ENCODE assay signal across 10 cellular contexts in genomic region chr9:27379311-27380236, GRCh38.
DNase-seq lines count a peak whose midpoint lies in the region; ATAC-seq, FAIRE-seq and TF ChIP-seq lines count a peak whose summit lies in the region.
"Had no signal": no experiment of that assay in that cellular context is flagged by ENCODE, and none has a peak within 500 bp of the region (broad histone marks: within the 10 kb centered on the region; RNA-seq: fewer than 3 reads in every experiment).

No MANE protein-coding gene starts in this region.

- H3F3A ChIP-seq in MM.1S (ENCODE audit: insufficient read depth, low read length), result peaks cover 19% of the 10 kb centered on the region

- peak overlapping the region; percentile 52 to 54; a peak in 4 of 6 replicates for H3K27ac ChIP-seq in A549
- no peak overlapping the region for H3K27ac ChIP-seq in suprapubic skin
- H3K27ac ChIP-seq in MM.1S (ENCODE audit: low read length), result no peak overlapping the region

- WGBS in A549 (ENCODE audit: missing lambda C conversion rate), result 10% methylated on average over 8 of the region's 8 CpGs
- 76% methylated on average over 8 of the region's 8 CpGs for WGBS in suprapubic skin

- H3K36me3 ChIP-seq in suprapubic skin, result no peaks in the 10 kb centered on the region
- no peaks in the 10 kb centered on the region for H3K36me3 ChIP-seq in MM.1S (replicated peaks; ENCODE audit: insufficient read depth, low read length)
- H3K36me3 ChIP-seq: spleen had no signal

- POLR2A ChIA-PET in A549 (lab: Yijun Ruan, JAX), result no interaction called here

- H3K79me2 ChIP-seq in MM.1S (ENCODE audit: low read length), result no peaks in the 10 kb centered on the region

- no peaks in the 10 kb centered on the region for H4K20me1 ChIP-seq in MM.1S (ENCODE audit: insufficient read depth, low read length)

- peak overlapping the region; percentile 44 for H3K4me2 ChIP-seq in A549
- H3K4me2 ChIP-seq in MM.1S (ENCODE audit: low read depth, low read length), result no peak overlapping the region

- peak; percentile 7 to 10 for DNase-seq in A549 (ENCODE audit: low read depth in 1 of 2, low spot score in 1 of 2)
- DNase-seq in GM19238 (ENCODE audit: insufficient read length, low spot score), result peak; percentile 17
- no peak for DNase-seq in ecto neural progenitor cell (ENCODE audit: low spot score)
- no peak for DNase-seq in suprapubic skin (ENCODE audit: low spot score in 2 of 2)
- no peak for DNase-seq in MM.1S
- no peak for DNase-seq in Ammon's horn (ENCODE audit: low spot score)
- DNase-seq: NCI-H1436, spleen had no signal

- no peak overlapping the region for H3K4me3 ChIP-seq in A549
- H3K4me3 ChIP-seq in suprapubic skin, result no peak overlapping the region
- no peak overlapping the region for H3K4me3 ChIP-seq in MM.1S (ENCODE audit: low read length)
- H3K4me3 ChIP-seq: spleen had no signal

- ATAC-seq in A549 (peak in 1 of 2 experiments; percentile 32; a peak in 2 of 6 replicates), HG03378 (IDR thresholded peaks at IDR 0.05; ENCODE audit: unreplicated experiment) (peak; percentile 32)

- TF ChIP-seq EP300 in A549 (IDR thresholded peaks at IDR 0.05) (no peak), suprapubic skin (IDR thresholded peaks at IDR 0.05) (no peak)

- no peak overlapping the region for H3K9ac ChIP-seq in MM.1S (ENCODE audit: low read length)

- TF ChIP-seq POLR2A in A549 (IDR thresholded peaks at IDR 0.05; ENCODE audit: low read length) (no peak), suprapubic skin (IDR thresholded peaks at IDR 0.05) (no peak)

- CTCF ChIA-PET in A549 (lab: Yijun Ruan, JAX), result interaction anchor here (1.1 to 1.6 kb wide), 3 partner anchors 10 to 150 kb away, joined by 3 read pairs; partner anchors contain the start of gene MOB3B

- H3K9me3 ChIP-seq in A549, result no peaks in the 10 kb centered on the region
- H3K9me3 ChIP-seq in suprapubic skin, result no peaks in the 10 kb centered on the region
- no peaks in the 10 kb centered on the region for H3K9me3 ChIP-seq in MM.1S (replicated peaks; ENCODE audit: insufficient read depth, low read length)
- H3K9me3 ChIP-seq: spleen had no signal

- H3K9me2 ChIP-seq in MM.1S (replicated peaks; ENCODE audit: insufficient read depth, low read length), result no peaks in the 10 kb centered on the region

- H3K27me3 ChIP-seq in suprapubic skin (no peaks in the 10 kb centered on the region), MM.1S (replicated peaks; ENCODE audit: insufficient read depth, low read length) (no peaks in the 10 kb centered on the region)
- H3K27me3 ChIP-seq: spleen had no signal

- TF ChIP-seq CTCF in A549 (IDR thresholded peaks at IDR 0.05) (no peak), suprapubic skin (IDR thresholded peaks at IDR 0.05) (no peak), MM.1S (IDR thresholded peaks at IDR 0.05; ENCODE audit: low read length) (no peak)

- TF ChIP-seq RAD21 in A549 (conservative IDR thresholded peaks at IDR 0.05 in 1 of 2, IDR thresholded peaks at IDR 0.05 in 1 of 2), result no peak

- H2AFZ ChIP-seq in MM.1S (ENCODE audit: low read length), result no peak overlapping the region

- H3K4me1 ChIP-seq in A549, result peaks cover 60% of the 10 kb centered on the region
- peaks cover 7% of the 10 kb centered on the region for H3K4me1 ChIP-seq in suprapubic skin
- H3K4me1 ChIP-seq in MM.1S (ENCODE audit: low read length), result peaks cover 32% of the 10 kb centered on the region

- FAIRE-seq in A549 (lab: Jason Lieb, UNC) (no peak), islet of Langerhans (lab: Jason Lieb, UNC) (peak; percentile 91)

TF ChIP-seq in A549, 52 proteins besides CTCF, POLR2A, EP300 and RAD21:
- TF ChIP-seq MAFK (IDR thresholded peaks at IDR 0.05; ENCODE audit: partially characterized antibody), result peak; percentile 58
- TF ChIP-seq MAZ (IDR thresholded peaks at IDR 0.05; ENCODE audit: borderline replicate concordance, low read depth, low read length), result no peak
TF ChIP-seq in A549: peak in this region for 1.

Comparison
In these comparisons a context has a peak if more than half of its experiments do, and no peak if none do; other contexts are left out.
1. DNase-seq: peak in A549 (2 of 2) and GM19238 (single experiment); none in ecto neural progenitor cell (single experiment), suprapubic skin (0 of 2), MM.1S (single experiment) and Ammon's horn (single experiment).
2. H3K27ac ChIP-seq: peak in A549 (2 of 2); none in suprapubic skin (single experiment) and MM.1S (single experiment).